17 cellular contexts compared by ENCODE assay signal in genomic region chr14:68487805-68488590, GRCh38.
DNase-seq lines count a peak whose midpoint lies in the region; ATAC-seq, FAIRE-seq and TF ChIP-seq lines count a peak whose summit lies in the region.
"Had no signal": no experiment of that assay in that cellular context is flagged by ENCODE, and none has a peak within 500 bp of the region (broad histone marks: within the 10 kb centered on the region; RNA-seq: fewer than 3 reads in every experiment).

No MANE protein-coding gene starts in this region.

- H3K4me3 Mint-ChIP-seq in Caco-2 (ENCODE audit: unreplicated experiment) (no peak overlapping the region), nephron (no peak overlapping the region)

- TF ChIP-seq POLR2A in GM12878 (IDR thresholded peaks at IDR 0.05; ENCODE audit: low read depth, low read length) = no peak
- no peak for TF ChIP-seq POLR2A in GM12892 (IDR thresholded peaks at IDR 0.05; ENCODE audit: low read depth, low read length)

- intact Hi-C loops in Caco-2 (cut with micrococcal nuclease; ENCODE audit: unreplicated experiment) (loop anchor here (10.0 kb wide), 1 partner anchor 167 kb away; no protein-coding TSS in a partner anchor), GM12878 (cut with micrococcal nuclease; ENCODE audit: unreplicated experiment) (no loop called here)

- H3K36me3 ChIP-seq in Caco-2 (ENCODE audit: control insufficient read depth, insufficient read depth, low read length) = no peaks in the 10 kb centered on the region
- no peaks in the 10 kb centered on the region for H3K36me3 ChIP-seq in GM12878 (ENCODE audit: control insufficient read depth in 2 of 2, insufficient read depth in 2 of 2, low read length in 1 of 2)

- RAD21 ChIA-PET in GM12878 (lab: Charles Lee; ENCODE audit: unreplicated experiment) = interaction anchor here (0.6 to 1.3 kb wide), 5 partner anchors 11 to 251 kb away, joined by 3 to 5 read pairs (median 3); no protein-coding TSS in a partner anchor

- DNase-seq in Caco-2 = no peak
- DNase-seq in HTR-8/SVneo (ENCODE audit: insufficient read length, low spot score) = no peak
- no peak for DNase-seq in GM12878 (ENCODE audit: low read depth, low spot score)
- no peak for DNase-seq in effector CD4-positive, alpha-beta T cell
- DNase-seq in cerebellar cortex (ENCODE audit: low spot score) = no peak
- no peak for DNase-seq in GM12892 (ENCODE audit: insufficient read length)
- DNase-seq: activated CD4-positive, CD25-positive, alpha-beta regulatory T cell treated with anti-CD3 and anti-CD28 coated beads, Interleukin-2, amount 50 U/mL, for 72 hours; glutamatergic neuron; NCI-H226; retina; stimulated activated CD4-positive, alpha-beta T cell treated with anti-CD3 and anti-CD28 coated beads, Interleukin-4, amount 100 ng/mL, for 24 hours; stimulated activated naive CD4-positive, alpha-beta T cell treated with Interleukin-2 at 50 U/mL for 16 hours had no signal

- no peak overlapping the region for H3K9ac ChIP-seq in GM12878 (ENCODE audit: control insufficient read depth, insufficient read depth, low read length)

- BruUV-seq in Caco-2 (replicated peaks; lab: Mats Ljungman, UMichigan) (no TSS peak), GM12878 (replicated peaks; lab: Mats Ljungman, UMichigan) (no TSS peak)

- WGBS in GM12878 (ENCODE audit: insufficient coverage, insufficient replicate concordance, low lambda C conversion rate, missing lambda C conversion rate) = 37% methylated on average over 3 of the region's 3 CpGs

- H3K27me3 Mint-ChIP-seq in Caco-2 (ENCODE audit: insufficient read depth, unreplicated experiment) (no peaks in the 10 kb centered on the region), nephron (ENCODE audit: low read depth) (no peaks in the 10 kb centered on the region)

- in situ Hi-C loops in GM12878 (cut with MboI) = no loop called here

- POLR2A ChIA-PET in Caco-2 (lab: Charles Lee) = no interaction called here
- POLR2A ChIA-PET in GM12878 (lab: Charles Lee) = interaction anchor here (0.6 to 2.1 kb wide), 2 partner anchors 292 to 326 kb away, joined by 3 to 4 read pairs; no protein-coding TSS in a partner anchor

- H3K27ac Mint-ChIP-seq in Caco-2 (ENCODE audit: unreplicated experiment) (peak overlapping the region; percentile 94), nephron (peak overlapping the region in 2 of 3 experiments; percentile 8 to 39)

- no peaks in the 10 kb centered on the region for H4K20me1 ChIP-seq in GM12878 (ENCODE audit: control insufficient read depth, insufficient read depth)

- TF ChIP-seq CTCF in Caco-2 (IDR thresholded peaks at IDR 0.05; ENCODE audit: insufficient read depth in 1 of 2, low read depth in 1 of 2, low read length in 1 of 2, severe bottlenecking in 1 of 2, unreplicated experiment in 1 of 2) (no peak), GM12878 (IDR thresholded peaks at IDR 0.05 in 2 of 3, conservative IDR thresholded peaks at IDR 0.05 in 1 of 3; ENCODE audit: control insufficient read depth in 2 of 3, extremely low read depth in 1 of 3, insufficient read depth in 1 of 3, low read depth in 3 of 3, low read length in 3 of 3) (no peak), nephron (IDR thresholded peaks at IDR 0.05; ENCODE audit: unreplicated experiment in 3 of 3) (no peak)

- TF ChIP-seq RAD21 in GM12878 (IDR thresholded peaks at IDR 0.05; ENCODE audit: insufficient read depth, low read depth, low read length) = no peak

- ATAC-seq in GM12878 (peak; percentile 41; the same call in 2 of the 3 replicates), GM18909 (IDR thresholded peaks at IDR 0.05; ENCODE audit: poor library complexity, unreplicated experiment) (no peak)

- H3K9me3 Mint-ChIP-seq in Caco-2 (ENCODE audit: unreplicated experiment) (no peaks in the 10 kb centered on the region), nephron (no peaks in the 10 kb centered on the region)

- SMC1A ChIA-PET in GM12878 (lab: Charles Lee; ENCODE audit: uncharacterized antibody, unreplicated experiment) = interaction anchor here (0.6 to 1.3 kb wide), 3 partner anchors 8 to 211 kb away, joined by 3 read pairs; no protein-coding TSS in a partner anchor

- CTCF ChIA-PET in Caco-2 (lab: Charles Lee) = no interaction called here
- CTCF ChIA-PET in GM12878 (lab: Yijun Ruan, JAX) = no interaction called here

- no peak overlapping the region for H2AFZ ChIP-seq in GM12878 (ENCODE audit: control insufficient read depth, low read depth, low read length)

- H3K9me3 ChIP-seq in Caco-2 (no peaks in the 10 kb centered on the region), GM12878 (replicated peaks; ENCODE audit: control insufficient read depth, insufficient read depth, low read length) (no peaks in the 10 kb centered on the region)

- H3K4me3 ChIP-seq in Caco-2 (ENCODE audit: low read depth, low read length) = no peak overlapping the region
- H3K4me3 ChIP-seq in GM12878 = no peak overlapping the region

- H3K4me1 ChIP-seq in Caco-2 (peaks cover 50% of the 10 kb centered on the region), GM12878 (ENCODE audit: control insufficient read depth, insufficient read depth, low read length) (peaks cover 10% of the 10 kb centered on the region)

- TF ChIP-seq EP300 in GM12878 (IDR thresholded peaks at IDR 0.05; ENCODE audit: borderline replicate concordance in 1 of 2, control insufficient read depth in 1 of 2, low read depth in 2 of 2, low read length in 2 of 2) = no peak

- H3K79me2 ChIP-seq in GM12878 (ENCODE audit: control insufficient read depth, insufficient read depth, low read length) = no peaks in the 10 kb centered on the region

- FAIRE-seq in HTR-8/SVneo (lab: Jason Lieb, UNC) (peak; percentile 94), GM12878 (lab: Jason Lieb, UNC) (no peak), GM12892 (lab: Jason Lieb, UNC) (no peak)
- FAIRE-seq: endometrium, G401.6 had no signal

- H3K4me2 ChIP-seq in GM12878 (ENCODE audit: control insufficient read depth, insufficient read depth) = no peak overlapping the region

- H3K27me3 ChIP-seq in Caco-2 (replicated peaks; ENCODE audit: control insufficient read depth, insufficient read depth, low read length) (no peaks in the 10 kb centered on the region), GM12878 (replicated peaks in 1 of 2; ENCODE audit: control insufficient read depth in 2 of 2, insufficient read depth in 2 of 2, low read length in 1 of 2) (no peaks in the 10 kb centered on the region)

- no peak overlapping the region for H3K27ac ChIP-seq in GM12878 (ENCODE audit: control insufficient read depth, insufficient read depth)
- H3K27ac ChIP-seq: C4-2B had no signal

- H3K36me3 Mint-ChIP-seq in Caco-2 (ENCODE audit: insufficient read depth, unreplicated experiment) = no peaks in the 10 kb centered on the region
- H3K36me3 Mint-ChIP-seq in nephron (ENCODE audit: low read depth) = no peaks in the 10 kb centered on the region

- peaks cover 55% of the 10 kb centered on the region for H3K4me1 Mint-ChIP-seq in Caco-2 (ENCODE audit: low read depth, unreplicated experiment)
- peaks cover 49% of the 10 kb centered on the region for H3K4me1 Mint-ChIP-seq in nephron

TF ChIP-seq in GM12878, 131 proteins besides CTCF, POLR2A, EP300 and RAD21:
- TF ChIP-seq E4F1 (IDR thresholded peaks at IDR 0.05; ENCODE audit: borderline replicate concordance, partially characterized antibody) (no peak), EED (IDR thresholded peaks at IDR 0.05; ENCODE audit: low read depth) (peak; percentile 76; the same call in 1 of the 2 replicates), EZH2 (IDR thresholded peaks at IDR 0.05; ENCODE audit: borderline replicate concordance, control insufficient read depth, low read depth, low read length) (no peak), IKZF2 (IDR thresholded peaks at IDR 0.05) (peak in 1 of 2 experiments; percentile 16; a peak in 1 of 4 replicates), JUNB (IDR thresholded peaks at IDR 0.05) (peak; percentile 64), SIN3A (IDR thresholded peaks at IDR 0.05; ENCODE audit: low read depth, low read length) (no peak), NFIC (IDR thresholded peaks at IDR 0.05; ENCODE audit: low read depth, low read length) (peak; percentile 62; the same call in 1 of the 2 replicates), BCL11A (IDR thresholded peaks at IDR 0.05; ENCODE audit: low read depth, low read length) (no peak), ZNF24 (IDR thresholded peaks at IDR 0.05) (no peak)
